ENCODE assay signal across 17 cellular contexts in genomic region chr1:183838221-183838620, GRCh38.
"Had no signal": no experiment of that assay in that cellular context is flagged by ENCODE, and none has a peak within 500 bp of the region (broad histone marks: within the 10 kb centered on the region; RNA-seq: fewer than 3 reads in every experiment).

No MANE protein-coding gene starts in this region.

- ATAC-seq: activated CD4-positive, CD25-positive, alpha-beta regulatory T cell treated with anti-CD3 and anti-CD28 coated beads, Interleukin-2, amount 50 U/mL, for 24 hours; activated CD8-positive, alpha-beta memory T cell treated with anti-CD3 and anti-CD28 coated beads, Interleukin-2, amount 10 ng/mL, durations not matched to agents 7 days and 5 days; effector memory CD8-positive, alpha-beta T cell; left lung; natural killer cell; stimulated activated naive CD8-positive, alpha-beta T cell treated with anti-CD3 and anti-CD28 coated beads, Interleukin-15, Interleukin-2, amounts not matched to agents 100 U/mL and 50 U/mL, for 24 hours had no signal

- DNase-seq: activated CD4-positive, alpha-beta memory T cell treated with anti-CD3 and anti-CD28 coated beads, Interleukin-2, amount 10 ng/mL, durations not matched to agents 7 days and 5 days; activated CD4-positive, alpha-beta T cell treated with anti-CD3 and anti-CD28 coated beads, Interleukin-2, amount 10 ng/mL, durations not matched to agents 24 days and 14 days; activated CD8-positive, alpha-beta memory T cell treated with anti-CD3 and anti-CD28 coated beads, Interleukin-2, amount 10 ng/mL, durations not matched to agents 7 days and 5 days; activated effector memory CD4-positive, alpha-beta T cell treated with anti-CD3 and anti-CD28 coated beads, Interleukin-2, amount 50 U/mL, for 16 hours; activated naive CD4-positive, alpha-beta T cell treated with anti-CD3 and anti-CD28 coated beads, Interleukin-2, amount 10 ng/mL, durations not matched to agents 7 days and 5 days; activated T-cell treated with anti-CD3 and anti-CD28 coated beads for 4 hours; caudate nucleus; effector memory CD8-positive, alpha-beta T cell; kidney; left lung; mammary epithelial cell; midbrain; natural killer cell; stimulated activated CD4-positive, alpha-beta T cell treated with anti-CD3 and anti-CD28 coated beads, Interleukin-4, amount 100 ng/mL, for 24 hours; stimulated activated naive CD8-positive, alpha-beta T cell treated with anti-CD3 and anti-CD28 coated beads, Interleukin-15, Interleukin-2, amounts not matched to agents 100 U/mL and 50 U/mL, for 24 hours; upper lobe of left lung had no signal
